In the genomic region with DNA sequence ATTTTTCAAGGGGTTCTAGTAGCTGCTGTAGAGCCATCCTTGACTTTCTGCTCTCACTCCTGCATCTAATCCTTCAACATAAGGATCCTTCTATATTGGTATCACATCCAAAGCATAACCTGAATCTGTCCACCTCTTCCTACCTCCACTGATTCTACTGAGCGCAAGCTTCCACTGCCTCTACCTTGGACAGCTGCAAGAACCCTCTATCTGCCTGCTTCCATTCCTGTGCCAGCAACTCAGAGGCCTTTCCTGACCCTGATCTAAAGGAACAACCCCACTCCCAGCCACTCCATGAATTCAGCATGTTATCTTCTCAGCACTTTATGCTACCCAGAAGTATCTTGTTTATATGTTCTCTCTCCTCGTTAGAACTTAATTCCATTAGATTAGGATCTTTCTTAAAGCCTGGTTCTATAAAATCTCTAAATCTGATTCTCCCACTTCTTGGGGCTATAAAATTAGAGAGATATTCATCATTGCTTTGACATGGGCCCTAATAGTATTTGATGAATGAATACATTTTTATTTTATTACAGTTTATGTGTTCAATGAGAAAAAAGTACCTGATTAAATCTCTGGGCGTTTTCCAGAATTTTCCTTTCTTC, we compare ENCODE assay signal across 19 cellular contexts. TPM values are rescaled to one million over a fixed set of nuclear protein-coding genes. Genes with fewer than 3 reads are reported as not detected.
DNase-seq lines count a peak whose midpoint lies in the region; ATAC-seq and TF ChIP-seq lines count a peak whose summit lies in the region.
"Had no signal": no experiment of that assay in that cellular context is flagged by ENCODE, and none has a peak within 500 bp of the region (broad histone marks: within the 10 kb centered on the region; RNA-seq: fewer than 3 reads in every experiment).

No MANE protein-coding gene starts in this region.

- no peak overlapping the region for H2AFZ ChIP-seq in mesenchymal stem cell (ENCODE audit: low read depth, low read length)

- H3K4ac ChIP-seq in mesenchymal stem cell (ENCODE audit: low read depth in 1 of 2, low read length in 2 of 2), result no peak overlapping the region

- H3K4me3 Mint-ChIP-seq in activated T-cell treated with anti-CD3 and anti-CD28 coated beads, Interleukin-2, amount 50 U/mL, for 4 hours, result peak overlapping the region; percentile 17
- H3K4me3 Mint-ChIP-seq in activated CD8-positive, alpha-beta T cell treated with anti-CD3 and anti-CD28 coated beads, Interleukin-2, amount 10 ng/mL, durations not matched to agents 7 days and 5 days, result no peak overlapping the region

- H2BK12ac ChIP-seq in mesenchymal stem cell (ENCODE audit: low read length in 2 of 2), result no peak overlapping the region

- H4K8ac ChIP-seq in mesenchymal stem cell (ENCODE audit: low read length), result no peak overlapping the region

- no peaks in the 10 kb centered on the region for H3K9me3 ChIP-seq in mesenchymal stem cell (ENCODE audit: control insufficient read depth, low read length)
- H3K9me3 ChIP-seq: body of pancreas, tibial nerve had no signal

- peak overlapping the region; percentile 19 for H3K9ac ChIP-seq in mesenchymal stem cell (ENCODE audit: low read length)

- no peaks in the 10 kb centered on the region for H3K27me3 Mint-ChIP-seq in activated T-cell treated with anti-CD3 and anti-CD28 coated beads, Interleukin-2, amount 50 U/mL, for 4 hours (ENCODE audit: low read depth)
- H3K27me3 Mint-ChIP-seq in activated CD8-positive, alpha-beta T cell treated with anti-CD3 and anti-CD28 coated beads, Interleukin-2, amount 10 ng/mL, durations not matched to agents 7 days and 5 days (ENCODE audit: low read depth), result no peaks in the 10 kb centered on the region

- H3K4me3 ChIP-seq in mesenchymal stem cell (ENCODE audit: insufficient read depth in 1 of 2, low read depth in 1 of 2, low read length in 2 of 2), result no peak overlapping the region
- H3K4me3 ChIP-seq: body of pancreas, tibial nerve had no signal

- CTCF ChIA-PET in activated CD8-positive, alpha-beta T cell treated with anti-CD3 and anti-CD28 coated beads, Interleukin-2, amount 10 ng/mL, durations not matched to agents 7 days and 5 days (lab: Charles Lee), result interaction anchor here (0.6 to 2.6 kb wide), 5 partner anchors 10 to 554 kb away, joined by 3 to 8 read pairs (median 5); no protein-coding TSS in a partner anchor

- H3K4me1 ChIP-seq in mesenchymal stem cell (ENCODE audit: control insufficient read depth, insufficient read depth, low read depth, low read length), result peaks cover 10% of the 10 kb centered on the region

- peak overlapping the region; percentile 33 for H3K27ac Mint-ChIP-seq in activated CD8-positive, alpha-beta T cell treated with anti-CD3 and anti-CD28 coated beads, Interleukin-2, amount 10 ng/mL, durations not matched to agents 7 days and 5 days

- H3K36me3 ChIP-seq in mesenchymal stem cell (ENCODE audit: control insufficient read depth in 1 of 2, insufficient read depth in 2 of 2, low read depth in 1 of 2, low read length in 2 of 2), result peaks cover 37 to 99% of the 10 kb centered on the region in 2 experiments

- H3K27ac ChIP-seq in mesenchymal stem cell (ENCODE audit: low read length, poor library complexity, severe bottlenecking), result no peak overlapping the region
- H3K27ac ChIP-seq: body of pancreas, C4-2B, tibial nerve had no signal

- H4K91ac ChIP-seq in mesenchymal stem cell (ENCODE audit: low read length), result no peak overlapping the region

- H2BK15ac ChIP-seq in mesenchymal stem cell (ENCODE audit: low read depth, poor library complexity, severe bottlenecking), result no peak overlapping the region

- DNase-seq in activated T-cell treated with anti-CD3 and anti-CD28 coated beads, Interleukin-2, amount 50 U/mL, for 4 hours, result no peak
- DNase-seq in activated T-cell treated with anti-CD3 and anti-CD28 coated beads for 4 hours (no peak), mesenchymal stem cell (no peak)
- DNase-seq in activated CD8-positive, alpha-beta T cell treated with anti-CD3 and anti-CD28 coated beads, Interleukin-2, amount 10 ng/mL, durations not matched to agents 7 days and 5 days, result no peak
- DNase-seq in activated effector memory CD4-positive, alpha-beta T cell treated with Interleukin-2 at 50 U/mL for 16 hours, result no peak
- DNase-seq: ACHN; activated CD8-positive, alpha-beta memory T cell treated with anti-CD3 and anti-CD28 coated beads for 24 hours; activated gamma-delta T cell treated with Interleukin-2 at 50 U/mL for 16 hours; body of pancreas; effector memory CD4-positive, alpha-beta T cell; NCI-H1417; NCI-H526 treated with DMSO at 0.1 percent for 48 hours; stimulated activated CD4-positive, alpha-beta T cell treated with anti-CD3 and anti-CD28 coated beads, Interleukin-1b, Interleukin-23, amount 100 ng/mL, for 48 hours; stimulated activated naive CD4-positive, alpha-beta T cell treated with Interleukin-2 at 50 U/mL for 16 hours had no signal

- no peak overlapping the region for H3K14ac ChIP-seq in mesenchymal stem cell (ENCODE audit: low read length in 2 of 2)

- 100% methylated on average over 1 of the region's 3 CpGs for WGBS in mesenchymal stem cell

- no peak overlapping the region for H3K4me2 ChIP-seq in mesenchymal stem cell (ENCODE audit: low read length, poor library complexity, severe bottlenecking)

- H3K36me3 Mint-ChIP-seq in activated T-cell treated with anti-CD3 and anti-CD28 coated beads, Interleukin-2, amount 50 U/mL, for 4 hours (ENCODE audit: insufficient read depth), result peaks cover 85% of the 10 kb centered on the region
- H3K36me3 Mint-ChIP-seq in activated CD8-positive, alpha-beta T cell treated with anti-CD3 and anti-CD28 coated beads, Interleukin-2, amount 10 ng/mL, durations not matched to agents 7 days and 5 days (ENCODE audit: low read depth), result peaks cover 83% of the 10 kb centered on the region

- peaks cover 75% of the 10 kb centered on the region for H3K4me1 Mint-ChIP-seq in activated T-cell treated with anti-CD3 and anti-CD28 coated beads, Interleukin-2, amount 50 U/mL, for 4 hours (ENCODE audit: low read depth)
- peaks cover 82% of the 10 kb centered on the region for H3K4me1 Mint-ChIP-seq in activated CD8-positive, alpha-beta T cell treated with anti-CD3 and anti-CD28 coated beads, Interleukin-2, amount 10 ng/mL, durations not matched to agents 7 days and 5 days (ENCODE audit: low read depth)

- peaks cover 3% of the 10 kb centered on the region for H3K9me3 Mint-ChIP-seq in activated T-cell treated with anti-CD3 and anti-CD28 coated beads, Interleukin-2, amount 50 U/mL, for 4 hours
- H3K9me3 Mint-ChIP-seq in activated CD8-positive, alpha-beta T cell treated with anti-CD3 and anti-CD28 coated beads, Interleukin-2, amount 10 ng/mL, durations not matched to agents 7 days and 5 days (ENCODE audit: insufficient read depth), result no peaks in the 10 kb centered on the region

- no peak overlapping the region for H2BK120ac ChIP-seq in mesenchymal stem cell (ENCODE audit: low read depth, low read length)

- TF ChIP-seq POLR2A in GM19193 (IDR thresholded peaks at IDR 0.05; ENCODE audit: extremely low read depth, insufficient read depth, insufficient read length), result peak; percentile 41

- POLR2A ChIA-PET in activated CD8-positive, alpha-beta T cell treated with anti-CD3 and anti-CD28 coated beads, Interleukin-2, amount 10 ng/mL, durations not matched to agents 7 days and 5 days (lab: Charles Lee), result interaction anchor here (1.3 to 4.5 kb wide), 6 partner anchors 10 to 35 kb away, joined by 4 to 37 read pairs (median 6); no protein-coding TSS in a partner anchor

- H2AK5ac ChIP-seq in mesenchymal stem cell (ENCODE audit: low read length, severe bottlenecking), result no peak overlapping the region

- no peak for ATAC-seq in activated T-cell treated with anti-CD3 and anti-CD28 coated beads, Interleukin-2, amount 50 U/mL, for 4 hours
- no peak for ATAC-seq in activated CD8-positive, alpha-beta T cell treated with anti-CD3 and anti-CD28 coated beads, Interleukin-2, amount 10 ng/mL, durations not matched to agents 7 days and 5 days
- ATAC-seq in GM21360 (IDR thresholded peaks at IDR 0.05; ENCODE audit: unreplicated experiment), result no peak
- ATAC-seq in GM18517 (IDR thresholded peaks at IDR 0.05; ENCODE audit: unreplicated experiment), result no peak
- ATAC-seq: body of pancreas had no signal

- H2BK5ac ChIP-seq in mesenchymal stem cell (ENCODE audit: low read depth, low read length, poor library complexity, severe bottlenecking), result no peak overlapping the region

- no peak overlapping the region for H3K18ac ChIP-seq in mesenchymal stem cell (ENCODE audit: low read depth in 1 of 2, low read length in 2 of 2)

- H3K79me1 ChIP-seq in mesenchymal stem cell (replicated peaks; ENCODE audit: low read length, poor library complexity, severe bottlenecking), result peaks cover 18% of the 10 kb centered on the region

- H3K27me3 ChIP-seq in mesenchymal stem cell (ENCODE audit: control insufficient read depth in 1 of 2, insufficient read depth in 1 of 2, low read length in 2 of 2), result no peaks in the 10 kb centered on the region
- H3K27me3 ChIP-seq: body of pancreas, tibial nerve had no signal

- H3K23ac ChIP-seq in mesenchymal stem cell (ENCODE audit: low read length in 2 of 2), result no peak overlapping the region

RNA-seq across cellular contexts. Expression of gene STAT1, which starts 6.9 kb away (rescaled TPM):
- 100 to 1,000 TPM; 222 to 278 (median 268) TPM for total RNA-seq in activated T-cell treated with anti-CD3 and anti-CD28 coated beads, Interleukin-2, amount 50 U/mL, for 4 hours
- total RNA-seq in activated CD8-positive, alpha-beta T cell treated with anti-CD3 and anti-CD28 coated beads, Interleukin-2, amount 10 ng/mL, durations not matched to agents 7 days and 5 days, result 100 to 1,000 TPM; 472 to 473 TPM
- polyA plus RNA-seq in mesenchymal stem cell (2013, experiment 1 of 2), result 77.9 TPM
- polyA plus RNA-seq in mesenchymal stem cell (2013, experiment 2 of 2), result 78.1 TPM
